In genomic region chr12:109477185-109477962, GRCh38 we compare ENCODE assay signal across 8 cellular contexts. TPM values are rescaled to one million over a fixed set of nuclear protein-coding genes. Genes with fewer than 3 reads are reported as not detected.
DNase-seq lines count a peak whose midpoint lies in the region; ATAC-seq and TF ChIP-seq lines count a peak whose summit lies in the region.

Gene KCTD10 (minus strand): TSS chr12:109477300. CDS start chr12:109477262, 38 bp downstream.
Gene UBE3B (plus strand): TSS chr12:109477634. CDS start chr12:109483552, 5,918 bp downstream.

- CTCF ChIA-PET in RWPE1 (lab: Yijun Ruan, JAX): interaction anchor here (0.7 to 1.1 kb wide), 3 partner anchors 18 to 365 kb away, joined by 3 to 4 read pairs (median 3); no protein-coding TSS in a partner anchor

- POLR2A ChIA-PET in RWPE1 (lab: Yijun Ruan, JAX; ENCODE audit: low non-redundant PET): interaction anchor here (0.6 to 1.3 kb wide), 4 partner anchors 24 to 1111 kb away, joined by 3 to 4 read pairs (median 4); no protein-coding TSS in a partner anchor
- POLR2A ChIA-PET in naive thymus-derived CD8-positive, alpha-beta T cell (lab: Charles Lee): interaction anchor here (1.0 to 1.6 kb wide), 7 partner anchors 12 to 916 kb away, joined by 3 to 12 read pairs (median 3); partner anchors contain the start of genes ANKRD13A, MMAB, MVK and SART3

- TF ChIP-seq CTCF in Loucy (conservative IDR thresholded peaks at IDR 0.05; ENCODE audit: low read length) (no peak), RWPE1 (conservative IDR thresholded peaks at IDR 0.05; ENCODE audit: low read depth) (no peak), fibroblast of lung (conservative IDR thresholded peaks at IDR 0.05 in 1 of 2, IDR thresholded peaks at IDR 0.05 in 1 of 2; ENCODE audit: low read depth in 1 of 2, low read length in 2 of 2) (no peak)

- H3K9ac ChIP-seq in Loucy (ENCODE audit: low read depth, low read length, poor library complexity, severe bottlenecking) (peak within 1 kb of the TSS; percentile 85), fibroblast of lung (ENCODE audit: insufficient read depth, low read length) (peak within 1 kb of the TSS; percentile 99)

- H3F3A ChIP-seq in Loucy (ENCODE audit: low read depth): no peaks in the 10 kb centered on the region; the same call in 1 of the 2 replicates

- H3K9me2 ChIP-seq in Loucy (replicated peaks; ENCODE audit: low read depth, low read length): no peaks in the 10 kb centered on the region

- H3K4me3 ChIP-seq in H7 (ENCODE audit: insufficient read depth, low read depth, low read length) (peak within 1 kb of the TSS; percentile 81), Loucy (ENCODE audit: low read length, poor library complexity, severe bottlenecking) (peak within 1 kb of the TSS; percentile 96), fibroblast of lung (replicated peaks in 1 of 4; ENCODE audit: control extremely low read depth in 1 of 4, insufficient read depth in 1 of 4, low read depth in 3 of 4, low read length in 4 of 4) (peak within 1 kb of the TSS; percentile 80 to 90 (median 84))

- H3K4me1 ChIP-seq in Loucy (ENCODE audit: insufficient read depth, low read length, poor library complexity, severe bottlenecking) (peaks cover 31% of the 10 kb centered on the region), fibroblast of lung (ENCODE audit: control insufficient read depth, extremely low read depth, insufficient read depth, low read length) (peaks cover 11% of the 10 kb centered on the region)

- H3K9me3 ChIP-seq in Loucy (ENCODE audit: insufficient read depth, low read depth, low read length): no peaks in the 10 kb centered on the region
- H3K9me3 ChIP-seq in fibroblast of lung (ENCODE audit: control insufficient read depth, insufficient read depth, low read depth, low read length): no peaks in the 10 kb centered on the region

- H2AFZ ChIP-seq in Loucy (ENCODE audit: low read length) (peak within 1 kb of the TSS; percentile 97), fibroblast of lung (ENCODE audit: low read length) (peak within 1 kb of the TSS; percentile 96)

- no peaks in the 10 kb centered on the region for H3K9me3 Mint-ChIP-seq in naive thymus-derived CD8-positive, alpha-beta T cell
- H3K9me3 Mint-ChIP-seq in stimulated activated naive B cell treated with anti-CD40 and anti-IgM and Interleukin-4, amounts not matched to agents 10 μg/mL and 1 μg/mL and 100 μg/mL, for 72 hours: no peaks in the 10 kb centered on the region

- H3K27me3 ChIP-seq in H7 (ENCODE audit: control insufficient read depth, insufficient read depth, low read length): no peaks in the 10 kb centered on the region
- H3K27me3 ChIP-seq in Loucy (ENCODE audit: insufficient read depth, low read length, poor library complexity, severe bottlenecking): no peaks in the 10 kb centered on the region
- H3K27me3 ChIP-seq in fibroblast of lung (ENCODE audit: control insufficient read depth, insufficient read depth, low read length): no peaks in the 10 kb centered on the region

- H3K4me2 ChIP-seq in Loucy (ENCODE audit: low read depth, low read length, poor library complexity, severe bottlenecking): peak within 1 kb of the TSS; percentile 88
- peak within 1 kb of the TSS; percentile 100 for H3K4me2 ChIP-seq in fibroblast of lung (ENCODE audit: extremely low read depth, insufficient read depth, low read length)

- H4K20me1 ChIP-seq in Loucy (ENCODE audit: insufficient read depth, low read length, poor library complexity, severe bottlenecking): peaks cover 17% of the 10 kb centered on the region
- no peaks in the 10 kb centered on the region for H4K20me1 ChIP-seq in fibroblast of lung (ENCODE audit: control insufficient read depth, extremely low read depth, insufficient read depth, low read length)

- H3K36me3 ChIP-seq in H7 (replicated peaks; ENCODE audit: control insufficient read depth, insufficient read depth, low read length) (no peaks in the 10 kb centered on the region; the same call in 1 of the 2 replicates), Loucy (ENCODE audit: insufficient read depth, low read length) (no peaks in the 10 kb centered on the region), fibroblast of lung (ENCODE audit: control insufficient read depth, insufficient read depth, low read length) (peaks cover 2% of the 10 kb centered on the region)

- H3K79me2 ChIP-seq in Loucy (ENCODE audit: insufficient read depth, low read length): peaks cover 68% of the 10 kb centered on the region
- H3K79me2 ChIP-seq in fibroblast of lung (ENCODE audit: control insufficient read depth, insufficient read depth, low read length): peaks cover 71% of the 10 kb centered on the region

- peak within 1 kb of the TSS; percentile 94 to 99 (median 98) for H3K4me3 Mint-ChIP-seq in naive thymus-derived CD8-positive, alpha-beta T cell
- peak within 1 kb of the TSS; percentile 99 for H3K4me3 Mint-ChIP-seq in stimulated activated naive B cell treated with anti-CD40 and anti-IgM and Interleukin-4, amounts not matched to agents 10 μg/mL and 1 μg/mL and 100 μg/mL, for 72 hours

- H3K27ac Mint-ChIP-seq in naive thymus-derived CD8-positive, alpha-beta T cell: peak within 1 kb of the TSS; percentile 97 to 99 (median 99)
- H3K27ac Mint-ChIP-seq in stimulated activated naive B cell treated with anti-CD40 and anti-IgM and Interleukin-4, amounts not matched to agents 10 μg/mL and 1 μg/mL and 100 μg/mL, for 72 hours: peak within 1 kb of the TSS; percentile 98

- H3K27ac ChIP-seq in RWPE1 (peak within 1 kb of the TSS; percentile 86), fibroblast of lung (ENCODE audit: insufficient read depth, low read length) (peak within 1 kb of the TSS; percentile 100)

- H3K4me1 Mint-ChIP-seq in naive thymus-derived CD8-positive, alpha-beta T cell: peaks cover 17 to 53% (median 52%) of the 10 kb centered on the region in 4 donors
- peaks cover 23 to 37% of the 10 kb centered on the region in 2 donors for H3K4me1 Mint-ChIP-seq in stimulated activated naive B cell treated with anti-CD40 and anti-IgM and Interleukin-4, amounts not matched to agents 10 μg/mL and 1 μg/mL and 100 μg/mL, for 72 hours

- H3K36me3 Mint-ChIP-seq in naive thymus-derived CD8-positive, alpha-beta T cell: peaks cover 0 to 4% (median 0%) of the 10 kb centered on the region in 3 donors
- peaks cover 4% of the 10 kb centered on the region in 2 donors for H3K36me3 Mint-ChIP-seq in stimulated activated naive B cell treated with anti-CD40 and anti-IgM and Interleukin-4, amounts not matched to agents 10 μg/mL and 1 μg/mL and 100 μg/mL, for 72 hours

- DNase-seq in EL: peak; percentile 89
- peak; percentile 95 for DNase-seq in H7
- DNase-seq in RWPE1 (ENCODE audit: low spot score): peak; percentile 92
- peak; percentile 73 to 77 for DNase-seq in activated T-helper 1 cell treated with anti-CD3 and anti-CD28 coated beads, Interleukin-2, amount 50 U/mL, for 16 hours (ENCODE audit: low read depth in 1 of 2, low spot score in 1 of 2)
- DNase-seq in fibroblast of lung (ENCODE audit: low read depth in 2 of 2): peak; percentile 89 to 94
- peak; percentile 74 to 96 (median 85) for DNase-seq in naive thymus-derived CD8-positive, alpha-beta T cell
- DNase-seq in stimulated activated naive B cell treated with anti-CD40 and anti-IgM and Interleukin-4, amounts not matched to agents 10 μg/mL and 1 μg/mL and 100 μg/mL, for 72 hours: peak; percentile 74

- no peaks in the 10 kb centered on the region for H3K27me3 Mint-ChIP-seq in naive thymus-derived CD8-positive, alpha-beta T cell
- H3K27me3 Mint-ChIP-seq in stimulated activated naive B cell treated with anti-CD40 and anti-IgM and Interleukin-4, amounts not matched to agents 10 μg/mL and 1 μg/mL and 100 μg/mL, for 72 hours: no peaks in the 10 kb centered on the region

- ATAC-seq in naive thymus-derived CD8-positive, alpha-beta T cell: peak; percentile 93 to 94
- ATAC-seq in stimulated activated naive B cell treated with anti-CD40 and anti-IgM and Interleukin-4, amounts not matched to agents 10 μg/mL and 1 μg/mL and 100 μg/mL, for 72 hours (replicated peaks): peak; percentile 98

RNA-seq across cellular contexts. Expression of gene KCTD10, which starts in this region (rescaled TPM):
- 25.8 and 28.9 TPM in 2 replicates for total RNA-seq in H7 (2014; rRNA removed; shearing (Covaris generic))
- 59.8 and 106 TPM in 2 replicates for total RNA-seq in fibroblast of lung
- polyA plus RNA-seq in fibroblast of lung: 131 and 190 TPM in 2 replicates
- polyA plus RNA-seq in fibroblast of lung (2012): 86.6 and 115 TPM in 2 replicates
- polyA minus RNA-seq in fibroblast of lung (ENCODE audit: low replicate concordance): 424 and 573 TPM in 2 replicates
- total RNA-seq in naive thymus-derived CD8-positive, alpha-beta T cell: 10 to 100 TPM; 25.8 to 30.0 TPM
- polyA plus RNA-seq in naive thymus-derived CD8-positive, alpha-beta T cell: 10 to 100 TPM; 16.3 to 21.6 (median 20.0) TPM

RNA-seq across cellular contexts. Expression of gene UBE3B, which starts in this region (rescaled TPM):
- 17.0 and 30.8 TPM in 2 replicates for total RNA-seq in H7 (2014; rRNA removed; shearing (Covaris generic))
- total RNA-seq in fibroblast of lung: 35.7 and 49.7 TPM in 2 replicates
- polyA plus RNA-seq in fibroblast of lung: 27.2 and 29.5 TPM in 2 replicates
- polyA plus RNA-seq in fibroblast of lung (2012): 17.8 and 20.1 TPM in 2 replicates
- 38.8 and 58.9 TPM in 2 replicates for polyA minus RNA-seq in fibroblast of lung (ENCODE audit: low replicate concordance)
- 10 to 100 TPM; 46.9 to 48.7 TPM for total RNA-seq in naive thymus-derived CD8-positive, alpha-beta T cell
- polyA plus RNA-seq in naive thymus-derived CD8-positive, alpha-beta T cell: 10 to 100 TPM; 14.0 to 19.4 (median 17.1) TPM

Comparison
In these comparisons a context has a peak if more than half of its experiments do, and no peak if none do; other contexts are left out.
1. Peak in every context shown above with its lines: DNase-seq, ATAC-seq, H3K4me3 ChIP-seq and H3K27ac ChIP-seq.